1 cellular context compared by ENCODE assay signal in the genomic region with DNA sequence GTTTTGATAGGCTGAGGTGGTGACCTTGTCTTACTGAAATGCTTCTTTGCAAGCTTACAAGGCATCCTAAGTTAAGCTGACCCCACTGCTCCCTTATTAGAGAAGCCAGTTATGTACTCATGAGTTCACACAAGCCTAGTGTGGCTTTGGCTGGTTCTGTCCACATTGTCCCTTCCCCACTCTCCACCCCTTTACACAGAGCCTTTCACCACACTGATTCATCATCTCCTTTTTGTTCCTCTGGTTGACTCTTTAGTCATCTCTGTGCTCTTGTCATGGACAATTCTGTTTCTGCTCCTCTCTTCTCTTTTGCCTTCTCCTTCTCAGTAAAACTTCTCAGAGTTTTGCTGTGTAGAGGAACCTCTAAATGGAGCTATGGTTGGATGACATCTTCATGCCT.
TF ChIP-seq lines count a peak whose summit lies in the region.

No MANE protein-coding gene starts in this region.

TF ChIP-seq in IMR-90, 13 proteins besides CTCF, POLR2A, EP300 and RAD21:
- TF ChIP-seq NFE2L2 (IDR thresholded peaks at IDR 0.05; ENCODE audit: low read depth, low read length): no peak
- TF ChIP-seq SMC3 (IDR thresholded peaks at IDR 0.05; ENCODE audit: low read depth, low read length): no peak
- TF ChIP-seq FOS (IDR thresholded peaks at IDR 0.05; ENCODE audit: low read depth, low read length): no peak
